ENCODE assay signal across 9 cellular contexts in genomic region chr2:70790079-70790963, GRCh38. TPM values are rescaled to one million over a fixed set of nuclear protein-coding genes. Genes with fewer than 3 reads are reported as not detected.
DNase-seq lines count a peak whose midpoint lies in the region; ATAC-seq, FAIRE-seq and TF ChIP-seq lines count a peak whose summit lies in the region.
"Had no signal": no experiment of that assay in that cellular context is flagged by ENCODE, and none has a peak within 500 bp of the region (broad histone marks: within the 10 kb centered on the region; RNA-seq: fewer than 3 reads in every experiment).

Gene FIGLA, minus strand, starts transcription at chr2:70790643. Its CDS starts 5 bp downstream, at chr2:70790638.

- H3K4me3 ChIP-seq in OCI-LY3 (ENCODE audit: low read length): no peak within 1 kb of the TSS
- peak within 1 kb of the TSS; percentile 33 to 46 (median 37) for H3K4me3 ChIP-seq in esophagus muscularis mucosa
- H3K4me3 ChIP-seq in neuronal stem cell (ENCODE audit: low read length in 2 of 2): peak within 1 kb of the TSS in 1 of 2 donors; percentile 65
- no peak within 1 kb of the TSS for H3K4me3 ChIP-seq in brain microvascular endothelial cell (ENCODE audit: low read depth, low read length)

- ATAC-seq in HG02798 (IDR thresholded peaks at IDR 0.05; ENCODE audit: poor library complexity, unreplicated experiment): no peak

- H3K23ac ChIP-seq in neuronal stem cell (ENCODE audit: low read depth, low read length, poor library complexity): peak within 1 kb of the TSS; percentile 23

- H2BK120ac ChIP-seq in neuronal stem cell (ENCODE audit: low read depth, low read length): no peak within 1 kb of the TSS

- TF ChIP-seq CTCF in D721Med (IDR thresholded peaks at IDR 0.05; ENCODE audit: insufficient read depth, missing control alignments) (no peak), OCI-LY3 (IDR thresholded peaks at IDR 0.05; ENCODE audit: low read depth, low read length) (no peak), esophagus muscularis mucosa (IDR thresholded peaks at IDR 0.05) (no peak), brain microvascular endothelial cell (IDR thresholded peaks at IDR 0.05; ENCODE audit: low read depth, low read length, missing control alignments) (no peak)

- peaks cover 11% of the 10 kb centered on the region for H3K27me3 ChIP-seq in OCI-LY3 (ENCODE audit: low read depth, low read length)
- peaks cover 0 to 67% (median 15%) of the 10 kb centered on the region in 4 donors for H3K27me3 ChIP-seq in esophagus muscularis mucosa
- peaks cover 12 to 88% (median 40%) of the 10 kb centered on the region in 3 experiments for H3K27me3 ChIP-seq in neuronal stem cell (ENCODE audit: control insufficient read depth in 3 of 3, insufficient read depth in 3 of 3, low read depth in 1 of 3, low read length in 3 of 3)
- peaks cover 30% of the 10 kb centered on the region for H3K27me3 ChIP-seq in brain microvascular endothelial cell (replicated peaks)

- no peak within 1 kb of the TSS for H3K14ac ChIP-seq in neuronal stem cell (ENCODE audit: low read length)

- H3K4ac ChIP-seq in neuronal stem cell (ENCODE audit: low read length): no peak within 1 kb of the TSS

- H3K4me1 ChIP-seq in OCI-LY3 (ENCODE audit: low read length) (peaks cover 11% of the 10 kb centered on the region), esophagus muscularis mucosa (peaks cover 8 to 17% (median 15%) of the 10 kb centered on the region in 4 donors), neuronal stem cell (ENCODE audit: control insufficient read depth in 2 of 2, insufficient read depth in 1 of 2, low read depth in 1 of 2, low read length in 2 of 2) (peaks cover 0 to 2% of the 10 kb centered on the region in 2 donors)

- in situ Hi-C loops in brain microvascular endothelial cell (cut with HindIII; ENCODE audit: low pct_ligation_motif_present, low sequenced_read_pairs): no loop called here

- H2AFZ ChIP-seq in OCI-LY3 (ENCODE audit: low read depth, low read length) (no peak within 1 kb of the TSS), neuronal stem cell (ENCODE audit: low read length) (peak within 1 kb of the TSS; percentile 78)

- H4K20me1 ChIP-seq in OCI-LY3 (ENCODE audit: insufficient read depth, low read length): no peaks in the 10 kb centered on the region

- DNase-seq in D721Med (ENCODE audit: insufficient read length, low spot score): peak; percentile 29
- no peak for DNase-seq in esophagus muscularis mucosa (ENCODE audit: extremely low spot score)
- DNase-seq in neuronal stem cell (ENCODE audit: low spot score): peak; percentile 36
- DNase-seq in DMS153 (lab: John Stamatoyannopoulos, UW): no peak
- no peak for DNase-seq in COR-L47 (lab: John Stamatoyannopoulos, UW)
- DNase-seq in brain microvascular endothelial cell: no peak
- DNase-seq: cortex of kidney had no signal

- peak within 1 kb of the TSS; percentile 52 for H3K4me2 ChIP-seq in OCI-LY3 (ENCODE audit: low read length)
- H3K4me2 ChIP-seq in neuronal stem cell (ENCODE audit: insufficient read depth, low read length, poor library complexity, severe bottlenecking): peak within 1 kb of the TSS; percentile 88

- H4K91ac ChIP-seq in neuronal stem cell (ENCODE audit: low read depth, low read length, poor library complexity): no peak within 1 kb of the TSS

- no peaks in the 10 kb centered on the region for H3K79me1 ChIP-seq in neuronal stem cell (ENCODE audit: low read depth, low read length)

- no peaks in the 10 kb centered on the region for H3K36me3 ChIP-seq in OCI-LY3 (replicated peaks; ENCODE audit: low read depth, low read length)
- no peaks in the 10 kb centered on the region for H3K36me3 ChIP-seq in esophagus muscularis mucosa
- no peaks in the 10 kb centered on the region for H3K36me3 ChIP-seq in neuronal stem cell (replicated peaks in 1 of 2; ENCODE audit: control insufficient read depth in 2 of 2, insufficient read depth in 2 of 2, low read length in 2 of 2)
- no peaks in the 10 kb centered on the region for H3K36me3 ChIP-seq in brain microvascular endothelial cell (replicated peaks)

- no peaks in the 10 kb centered on the region for H3K9me3 ChIP-seq in OCI-LY3 (ENCODE audit: insufficient read depth, low read length)
- no peaks in the 10 kb centered on the region for H3K9me3 ChIP-seq in esophagus muscularis mucosa
- peaks cover 0 to 8% of the 10 kb centered on the region in 2 donors for H3K9me3 ChIP-seq in neuronal stem cell (replicated peaks in 1 of 2; ENCODE audit: control insufficient read depth in 2 of 2, insufficient read depth in 1 of 2, low read depth in 1 of 2, low read length in 2 of 2)

- no peak within 1 kb of the TSS for H2AK5ac ChIP-seq in neuronal stem cell (ENCODE audit: low read depth, low read length)

- no peak for TF ChIP-seq EP300 in esophagus muscularis mucosa (IDR thresholded peaks at IDR 0.05)

- no peak within 1 kb of the TSS for H3K9ac ChIP-seq in OCI-LY3 (ENCODE audit: low read length)
- peak within 1 kb of the TSS; percentile 50 for H3K9ac ChIP-seq in neuronal stem cell (ENCODE audit: low read depth, low read length, poor library complexity)

- H2BK12ac ChIP-seq in neuronal stem cell (ENCODE audit: low read length): no peak within 1 kb of the TSS

- no peaks in the 10 kb centered on the region for H3K79me2 ChIP-seq in OCI-LY3 (ENCODE audit: low read length)

- no peak within 1 kb of the TSS for H4K8ac ChIP-seq in neuronal stem cell (ENCODE audit: low read depth, low read length)

- no peak for TF ChIP-seq POLR2A in esophagus muscularis mucosa (IDR thresholded peaks at IDR 0.05; ENCODE audit: low read depth)

- H3K18ac ChIP-seq in neuronal stem cell (ENCODE audit: low read length): peak within 1 kb of the TSS; percentile 48

- WGBS in esophagus muscularis mucosa: 4% methylated on average over 27 of the region's 78 CpGs
- no CpG with 5 or more reads among the region's 78 CpGs for WGBS in neuronal stem cell (ENCODE audit: extremely low coverage in 2 of 2, insufficient read length in 2 of 2, insufficient replicate concordance in 1 of 2), 2 donors

- H2BK15ac ChIP-seq in neuronal stem cell (ENCODE audit: low read length): no peak within 1 kb of the TSS

- FAIRE-seq in D721Med (lab: Jason Lieb, UNC): no peak

- H2BK5ac ChIP-seq in neuronal stem cell (ENCODE audit: low read length): no peak within 1 kb of the TSS

- intact Hi-C loops in esophagus muscularis mucosa (cut with DNase I): no loop called here

- no peak within 1 kb of the TSS for H3K27ac ChIP-seq in OCI-LY3 (ENCODE audit: low read length)
- H3K27ac ChIP-seq in esophagus muscularis mucosa (replicated peaks in 1 of 4): no peak within 1 kb of the TSS
- H3K27ac ChIP-seq in neuronal stem cell (replicated peaks; ENCODE audit: low read length): no peak within 1 kb of the TSS
- H3K27ac ChIP-seq in brain microvascular endothelial cell: no peak within 1 kb of the TSS

RNA-seq across cellular contexts. Expression of gene FIGLA, which starts in this region (rescaled TPM):
- not detected for total RNA-seq in esophagus muscularis mucosa
- not detected for polyA plus RNA-seq in neuronal stem cell (2013, experiment 1 of 2)
- polyA plus RNA-seq in neuronal stem cell (2013, experiment 2 of 2): not detected

Comparison
In these comparisons a context has a peak if more than half of its experiments do, and no peak if none do; other contexts are left out.
1. DNase-seq: peak in D721Med (single experiment) and neuronal stem cell (single experiment); none in esophagus muscularis mucosa (single experiment), DMS153 (single experiment), COR-L47 (single experiment) and brain microvascular endothelial cell (single experiment).
2. H3K4me3 ChIP-seq: peak in esophagus muscularis mucosa (4 of 4); none in OCI-LY3 (single experiment) and brain microvascular endothelial cell (single experiment).